ENCODE assay signal across 17 cellular contexts in the genomic region with DNA sequence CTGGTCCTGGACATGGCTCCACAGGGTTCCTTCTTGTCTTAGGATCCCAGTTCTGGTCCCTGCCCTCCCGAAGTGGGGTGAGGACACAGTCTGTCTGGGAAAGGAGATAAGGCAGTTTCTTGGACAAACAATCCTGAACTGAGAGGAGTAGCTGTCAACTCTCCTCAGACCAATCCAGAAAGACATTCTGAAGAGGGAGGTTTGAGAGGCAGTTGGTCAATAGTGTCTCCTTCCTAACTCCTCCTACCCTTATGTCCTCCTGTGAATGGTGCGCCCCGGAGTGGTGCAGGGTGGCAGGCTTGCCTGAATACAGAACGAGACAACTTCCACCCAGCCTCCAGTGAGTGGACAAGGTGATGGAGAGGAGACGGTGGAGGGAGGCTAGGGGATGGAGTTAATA. TPM values are rescaled to one million over a fixed set of nuclear protein-coding genes. Genes with fewer than 3 reads are reported as not detected.
"Had no signal": no experiment of that assay in that cellular context is flagged by ENCODE, and none has a peak within 500 bp of the region (broad histone marks: within the 10 kb centered on the region; RNA-seq: fewer than 3 reads in every experiment).

No MANE protein-coding gene starts in this region.

- H3K27ac Mint-ChIP-seq: nephron progenitor cell; stimulated activated memory B cell treated with anti-CD40 and anti-IgM and Interleukin-4, amounts not matched to agents 10 μg/mL and 1 μg/mL and 100 μg/mL, for 72 hours; stimulated activated naive CD8-positive, alpha-beta T cell treated with anti-CD3 and anti-CD28 coated beads, Interleukin-15, Interleukin-2, amounts not matched to agents 100 ng/mL and 50 ng/mL, for 24 hours had no signal

- H3K4me3 Mint-ChIP-seq: nephron progenitor cell; stimulated activated memory B cell treated with anti-CD40 and anti-IgM and Interleukin-4, amounts not matched to agents 10 μg/mL and 1 μg/mL and 100 μg/mL, for 72 hours; stimulated activated naive CD8-positive, alpha-beta T cell treated with anti-CD3 and anti-CD28 coated beads, Interleukin-15, Interleukin-2, amounts not matched to agents 100 ng/mL and 50 ng/mL, for 24 hours had no signal

- H3K4me1 Mint-ChIP-seq: stimulated activated memory B cell treated with anti-CD40 and anti-IgM and Interleukin-4, amounts not matched to agents 10 μg/mL and 1 μg/mL and 100 μg/mL, for 72 hours had no signal

- H3K4me2 ChIP-seq: hepatocyte had no signal

- H3K27ac ChIP-seq: hepatocyte, neutrophil, tibial artery, upper lobe of left lung, vagina had no signal

- DNase-seq: dermis blood vessel endothelial cell; foreskin melanocyte; left colon; mesendoderm; naive thymus-derived CD4-positive, alpha-beta T cell; nephron progenitor cell; posterior cingulate gyrus; small intestine; stimulated activated CD4-positive, alpha-beta T cell treated with anti-CD3 and anti-CD28 coated beads, Interleukin-4, amount 100 ng/mL, for 1 hour; upper lobe of left lung had no signal

- H3K36me3 ChIP-seq: neutrophil, tibial artery, upper lobe of left lung, vagina had no signal

- H3K27me3 Mint-ChIP-seq: stimulated activated memory B cell treated with anti-CD40 and anti-IgM and Interleukin-4, amounts not matched to agents 10 μg/mL and 1 μg/mL and 100 μg/mL, for 72 hours; stimulated activated naive CD8-positive, alpha-beta T cell treated with anti-CD3 and anti-CD28 coated beads, Interleukin-15, Interleukin-2, amounts not matched to agents 100 ng/mL and 50 ng/mL, for 24 hours had no signal

- H3K4me1 ChIP-seq: tibial artery, upper lobe of left lung had no signal

- H3K9me3 ChIP-seq: neutrophil, tibial artery, upper lobe of left lung, vagina had no signal

- H3K4me3 ChIP-seq: hepatocyte, tibial artery, upper lobe of left lung, vagina had no signal

- H3K36me3 Mint-ChIP-seq: naive thymus-derived CD4-positive, alpha-beta T cell; stimulated activated memory B cell treated with anti-CD40 and anti-IgM and Interleukin-4, amounts not matched to agents 10 μg/mL and 1 μg/mL and 100 μg/mL, for 72 hours had no signal

- ATAC-seq: left colon; naive thymus-derived CD4-positive, alpha-beta T cell had no signal

- H2AFZ ChIP-seq: hepatocyte had no signal

- H3K9me3 Mint-ChIP-seq: naive thymus-derived CD4-positive, alpha-beta T cell; nephron progenitor cell; stimulated activated memory B cell treated with anti-CD40 and anti-IgM and Interleukin-4, amounts not matched to agents 10 μg/mL and 1 μg/mL and 100 μg/mL, for 72 hours; stimulated activated naive CD8-positive, alpha-beta T cell treated with anti-CD3 and anti-CD28 coated beads, Interleukin-15, Interleukin-2, amounts not matched to agents 100 ng/mL and 50 ng/mL, for 24 hours had no signal

- H3K27me3 ChIP-seq: hepatocyte, neutrophil, upper lobe of left lung, vagina had no signal

- H3K79me2 ChIP-seq: hepatocyte had no signal

RNA-seq across cellular contexts. Expression of gene ASIC1, which starts 15.4 kb away (rescaled TPM):
- total RNA-seq: lung microvascular endothelial cell had no signal
